25 cellular contexts compared by ENCODE assay signal in genomic region chrX:20080277-20080676, GRCh38.
"Had no signal": no experiment of that assay in that cellular context is flagged by ENCODE, and none has a peak within 500 bp of the region (broad histone marks: within the 10 kb centered on the region; RNA-seq: fewer than 3 reads in every experiment).

No MANE protein-coding gene starts in this region.

- H3K27ac Mint-ChIP-seq: dendritic cell treated with granulocyte-macrophage colony-stimulating factor and Interleukin-4, amounts not matched to agents 40 ng/mL and 50 ng/mL, for 4 days; effector memory CD8-positive, alpha-beta T cell; endodermal cell; mesothelial cell of epicardium; naive B cell had no signal

- ATAC-seq: effector memory CD8-positive, alpha-beta T cell; esophagus mucosa; gastrocnemius medialis; heart right ventricle; left cardiac atrium; left lung; left ventricle myocardium superior; lower lobe of right lung; mucosa of descending colon had no signal

- DNase-seq: colonic mucosa; cortex of kidney; effector CD8-positive, alpha-beta T cell; effector memory CD8-positive, alpha-beta T cell; endodermal cell; erythroblast; esophagus squamous epithelium; foreskin fibroblast; foreskin melanocyte; gastrocnemius medialis; glutamatergic neuron; head of caudate nucleus; heart right ventricle; hippocampal formation; left cardiac atrium; left lung; left ventricle myocardium superior; lower lobe of right lung; mesenchymal stem cell; mucosa of descending colon; naive B cell had no signal

- H3K4me3 ChIP-seq: colonic mucosa, esophagus squamous epithelium, gastrocnemius medialis, heart right ventricle, left lung, lower lobe of right lung, mucosa of descending colon had no signal

- H3K9me3 ChIP-seq: colonic mucosa, esophagus squamous epithelium, gastrocnemius medialis, heart right ventricle, left lung, lower lobe of right lung, mucosa of descending colon had no signal

- H3K9me3 Mint-ChIP-seq: dendritic cell treated with granulocyte-macrophage colony-stimulating factor and Interleukin-4, amounts not matched to agents 40 ng/mL and 50 ng/mL, for 4 days; effector memory CD8-positive, alpha-beta T cell; naive B cell had no signal

- H3K27me3 ChIP-seq: colonic mucosa, esophagus squamous epithelium, gastrocnemius medialis, left lung had no signal

- H3K27ac ChIP-seq: colonic mucosa, epithelial cell of prostate, esophagus squamous epithelium, gastrocnemius medialis, heart right ventricle, left lung, lower lobe of right lung had no signal

- H3K27me3 Mint-ChIP-seq: dendritic cell treated with granulocyte-macrophage colony-stimulating factor and Interleukin-4, amounts not matched to agents 40 ng/mL and 50 ng/mL, for 4 days; effector memory CD8-positive, alpha-beta T cell had no signal

- H3K36me3 ChIP-seq: colonic mucosa, esophagus squamous epithelium, gastrocnemius medialis, heart right ventricle, left lung, lower lobe of right lung had no signal

- H3K4me1 ChIP-seq: colonic mucosa, esophagus squamous epithelium, gastrocnemius medialis, heart right ventricle, left lung, lower lobe of right lung had no signal

- H3K4me3 Mint-ChIP-seq: dendritic cell treated with granulocyte-macrophage colony-stimulating factor and Interleukin-4, amounts not matched to agents 40 ng/mL and 50 ng/mL, for 4 days; effector memory CD8-positive, alpha-beta T cell; endodermal cell; mesothelial cell of epicardium had no signal

- H3K4me1 Mint-ChIP-seq: endodermal cell, mesothelial cell of epicardium had no signal

- H3K36me3 Mint-ChIP-seq: mesothelial cell of epicardium, naive B cell had no signal
